ENCODE assay signal across 8 cellular contexts in genomic region chr19:2722541-2723344, GRCh38. TPM values are rescaled to one million over a fixed set of nuclear protein-coding genes. Genes with fewer than 3 reads are reported as not detected.
DNase-seq lines count a peak whose midpoint lies in the region; ATAC-seq and TF ChIP-seq lines count a peak whose summit lies in the region.

No MANE protein-coding gene starts in this region.

- H3K4me1 ChIP-seq in esophagus squamous epithelium: peaks cover 29 to 50% (median 29%) of the 10 kb centered on the region in 3 donors

- TF ChIP-seq CTCF in esophagus squamous epithelium (IDR thresholded peaks at IDR 0.05): no peak

- H3K27me3 Mint-ChIP-seq in activated T-cell treated with anti-CD3 and anti-CD28 coated beads, Interleukin-2, amount 50 U/mL, for 72 hours (ENCODE audit: low read depth): peaks cover 27% of the 10 kb centered on the region

- WGBS in esophagus squamous epithelium, 2 donors: 45 to 95% methylated on average over 3 to 7 of the region's 28 CpGs

- H3K27ac Mint-ChIP-seq in activated T-cell treated with anti-CD3 and anti-CD28 coated beads, Interleukin-2, amount 50 U/mL, for 72 hours: no peak overlapping the region

- H3K36me3 ChIP-seq in esophagus squamous epithelium: no peaks in the 10 kb centered on the region

- peak overlapping the region in 1 of 2 donors; percentile 30 for H3K4me3 Mint-ChIP-seq in activated T-cell treated with anti-CD3 and anti-CD28 coated beads, Interleukin-2, amount 50 U/mL, for 72 hours

- DNase-seq in COLO829 (ENCODE audit: low spot score): peak; percentile 81
- DNase-seq in esophagus squamous epithelium (lab: John Stamatoyannopoulos, UW): no peak
- DNase-seq in occipital lobe (lab: John Stamatoyannopoulos, UW): peak; percentile 39
- DNase-seq in activated T-cell treated with anti-CD3 and anti-CD28 coated beads, Interleukin-2, amount 50 U/mL, for 72 hours: no peak
- no peak for DNase-seq in NCI-H1417 (lab: John Stamatoyannopoulos, UW)
- no peak for DNase-seq in COLO668 (lab: John Stamatoyannopoulos, UW; ENCODE audit: unreplicated experiment)

- no peak overlapping the region for H3K4me3 ChIP-seq in esophagus squamous epithelium

- no peak for TF ChIP-seq POLR2A in esophagus squamous epithelium (IDR thresholded peaks at IDR 0.05)

- H3K27me3 ChIP-seq in esophagus squamous epithelium: peaks cover 0 to 89% (median 10%) of the 10 kb centered on the region in 4 donors

- H3K9me3 ChIP-seq in esophagus squamous epithelium: no peaks in the 10 kb centered on the region

- H3K27ac ChIP-seq in esophagus squamous epithelium: peak overlapping the region in 3 of 4 donors; percentile 50 to 62 (median 60)

- peaks cover 4% of the 10 kb centered on the region for H3K4me1 Mint-ChIP-seq in activated T-cell treated with anti-CD3 and anti-CD28 coated beads, Interleukin-2, amount 50 U/mL, for 72 hours (ENCODE audit: low read depth)

- no peaks in the 10 kb centered on the region for H3K36me3 Mint-ChIP-seq in activated T-cell treated with anti-CD3 and anti-CD28 coated beads, Interleukin-2, amount 50 U/mL, for 72 hours (ENCODE audit: insufficient read depth in 2 of 2)

- H3K9me3 Mint-ChIP-seq in activated T-cell treated with anti-CD3 and anti-CD28 coated beads, Interleukin-2, amount 50 U/mL, for 72 hours: no peaks in the 10 kb centered on the region

- intact Hi-C loops in esophagus squamous epithelium (cut with DNase I): no loop called here

- no peak for ATAC-seq in activated T-cell treated with anti-CD3 and anti-CD28 coated beads, Interleukin-2, amount 50 U/mL, for 72 hours (replicated peaks in 1 of 2)
- ATAC-seq in HG03139 (IDR thresholded peaks at IDR 0.05; ENCODE audit: unreplicated experiment): no peak

TF ChIP-seq in PFSK-1, 5 proteins besides CTCF, POLR2A, EP300 and RAD21:
- TF ChIP-seq POLR2AphosphoS5 (IDR thresholded peaks at IDR 0.05; ENCODE audit: low read depth, low read length) (no peak), FOXP2 (optimal IDR thresholded peaks at IDR 0.05; ENCODE audit: borderline replicate concordance, extremely low read depth, extremely low read length, insufficient read depth) (peak; percentile 59), TAF1 (IDR thresholded peaks at IDR 0.05; ENCODE audit: borderline replicate concordance, insufficient read depth, low read length) (no peak)

RNA-seq across cellular contexts. Expression of gene DIRAS1, which starts 1.6 kb away (rescaled TPM):
- 29.3 TPM for polyA plus RNA-seq in PFSK-1 (2012; ENCODE audit: insufficient read length, low read depth)
- total RNA-seq in esophagus squamous epithelium: 1 to 10 TPM in 2 of 4 donors, under 1 TPM in 2; 0.61 to 2.2 (median 1.4) TPM
- total RNA-seq in occipital lobe: 23.1 TPM
- total RNA-seq in activated T-cell treated with anti-CD3 and anti-CD28 coated beads, Interleukin-2, amount 50 U/mL, for 72 hours: under 1 TPM; 0.32 to 0.55 TPM

RNA-seq across cellular contexts. Expression of gene SLC39A3, which starts 17.1 kb away (rescaled TPM):
- polyA plus RNA-seq in PFSK-1 (2012; ENCODE audit: insufficient read length, low read depth): 49.7 TPM
- total RNA-seq in esophagus squamous epithelium (10 to 100 TPM; 14.8 to 22.1 (median 20.7) TPM), occipital lobe (20.4 TPM)
- 10 to 100 TPM; 28.7 to 37.2 TPM for total RNA-seq in activated T-cell treated with anti-CD3 and anti-CD28 coated beads, Interleukin-2, amount 50 U/mL, for 72 hours

RNA-seq across cellular contexts. Expression of gene GNG7, which starts 20.2 kb away (rescaled TPM):
- polyA plus RNA-seq in PFSK-1 (2012; ENCODE audit: insufficient read length, low read depth): 3.0 TPM
- total RNA-seq in esophagus squamous epithelium (1 to 10 TPM in 3 of 4 donors, under 1 TPM in 1; 0.57 to 3.8 (median 1.6) TPM), occipital lobe (4.2 TPM)
- 1 to 10 TPM; 1.3 TPM for total RNA-seq in activated T-cell treated with anti-CD3 and anti-CD28 coated beads, Interleukin-2, amount 50 U/mL, for 72 hours

Comparison
In these comparisons a context has a peak if more than half of its experiments do, and no peak if none do; other contexts are left out.
1. DNase-seq: peak in COLO829 (single experiment) and occipital lobe (single experiment); none in esophagus squamous epithelium (single experiment), activated T-cell treated with anti-CD3 and anti-CD28 coated beads, Interleukin-2, amount 50 U/mL, for 72 hours (0 of 2), NCI-H1417 (0 of 3) and COLO668 (single experiment).